ENCODE assay signal across 8 cellular contexts in the genomic region with DNA sequence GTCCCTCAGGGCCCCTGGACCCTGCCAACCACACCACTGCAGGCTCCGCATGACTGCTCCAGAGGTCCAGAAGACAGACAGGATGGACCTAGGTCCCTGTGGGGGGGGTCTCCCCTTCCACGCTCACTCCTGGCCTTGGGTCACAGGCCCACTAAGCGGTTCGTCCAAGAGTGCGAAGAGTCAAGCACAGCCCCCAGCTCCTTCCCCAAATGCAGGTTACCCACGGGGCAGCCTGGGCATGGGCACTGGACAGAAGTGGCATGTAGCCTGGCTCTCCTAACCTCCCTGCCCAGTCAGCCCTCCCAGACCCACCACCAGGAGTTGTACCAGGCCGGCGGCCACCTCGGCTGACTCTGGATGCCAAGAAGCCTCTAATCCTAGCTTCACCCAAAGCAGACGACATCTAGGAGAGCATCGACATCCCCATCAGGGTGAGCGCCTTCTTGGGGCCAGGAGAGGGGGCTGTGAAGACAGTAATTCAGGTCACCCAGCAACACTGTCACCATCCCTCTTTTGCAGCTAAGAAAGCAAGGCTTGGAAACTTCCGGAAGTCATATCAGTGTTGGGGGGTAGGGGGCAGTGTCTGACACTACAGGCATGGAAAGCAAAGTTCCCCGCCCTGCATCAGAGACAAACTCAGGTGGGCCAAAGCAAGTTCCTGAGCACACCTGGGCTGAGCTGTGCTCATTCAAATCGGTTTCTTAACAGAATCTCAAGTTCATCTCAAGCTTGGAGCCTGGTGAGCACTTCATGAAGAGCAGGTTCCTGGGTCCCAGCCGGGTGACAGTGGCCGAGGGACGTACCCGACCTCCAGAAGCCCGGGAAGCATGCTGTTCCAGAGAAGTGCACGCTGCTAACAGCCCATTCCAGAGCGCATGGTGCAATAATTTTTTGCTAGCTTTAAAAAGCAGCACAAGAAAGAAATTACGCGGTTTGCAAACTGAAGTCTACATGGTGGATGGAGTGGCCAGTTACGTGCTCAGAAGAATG.
DNase-seq lines count a peak whose midpoint lies in the region; ATAC-seq and TF ChIP-seq lines count a peak whose summit lies in the region.

No MANE protein-coding gene starts in this region.

- H4K20me1 ChIP-seq in Loucy (ENCODE audit: insufficient read depth, low read length, poor library complexity, severe bottlenecking), result peaks cover 94% of the 10 kb centered on the region

- ATAC-seq in lung (ENCODE audit: insufficient read depth, low FRiP score) (no peak), HG02981 (IDR thresholded peaks at IDR 0.05; ENCODE audit: unreplicated experiment) (no peak), HG02885 (IDR thresholded peaks at IDR 0.05; ENCODE audit: poor library complexity, unreplicated experiment) (no peak)

- 92 to 93% methylated on average over 25 of the region's 25 CpGs for WGBS in lung, 2 donors

- H3K9ac ChIP-seq in Loucy (ENCODE audit: low read depth, low read length, poor library complexity, severe bottlenecking) (no peak overlapping the region), colonic mucosa (ENCODE audit: low read depth in 2 of 2, low read length in 2 of 2) (peak overlapping the region in 1 of 2 donors; percentile 26)

- H3F3A ChIP-seq in Loucy (ENCODE audit: low read depth), result peaks cover 7% of the 10 kb centered on the region; the same call in 1 of the 2 replicates

- no peak overlapping the region for H3K4me3 Mint-ChIP-seq in CD14-positive monocyte

- no peak overlapping the region for H2AFZ ChIP-seq in Loucy (ENCODE audit: low read length)

- no peaks in the 10 kb centered on the region for H3K9me3 ChIP-seq in Loucy (ENCODE audit: insufficient read depth, low read depth, low read length)
- H3K9me3 ChIP-seq in lung (ENCODE audit: control insufficient read depth in 2 of 2, insufficient read depth in 1 of 2, low read length in 1 of 2), result no peaks in the 10 kb centered on the region
- H3K9me3 ChIP-seq in colonic mucosa, result no peaks in the 10 kb centered on the region

- TF ChIP-seq CTCF in CD14-positive monocyte (IDR thresholded peaks at IDR 0.05) (peak; percentile 32), Loucy (conservative IDR thresholded peaks at IDR 0.05; ENCODE audit: low read length) (peak; percentile 79), lung (IDR thresholded peaks at IDR 0.05; ENCODE audit: control extremely low read depth, extremely low read depth) (peak; percentile 4), colonic mucosa (IDR thresholded peaks at IDR 0.05) (no peak)

- H3K36me3 Mint-ChIP-seq in CD14-positive monocyte, result peaks cover 27 to 51% of the 10 kb centered on the region in 2 donors

- peaks cover 98% of the 10 kb centered on the region for H3K79me2 ChIP-seq in Loucy (ENCODE audit: insufficient read depth, low read length)

- intact Hi-C loops in CD14-positive monocyte (cut with micrococcal nuclease) (no loop called here), colonic mucosa (cut with DNase I) (loop anchor here (10.0 kb wide), 1 partner anchor 56 kb away; no protein-coding TSS in a partner anchor)

- DNase-seq in CD14-positive monocyte (ENCODE audit: low spot score), result no peak
- peak; percentile 82 for DNase-seq in activated effector memory CD4-positive, alpha-beta T cell treated with anti-CD3 and anti-CD28 coated beads, Interleukin-2, amount 50 U/mL, for 16 hours
- DNase-seq in lung (ENCODE audit: low spot score), result no peak
- no peak for DNase-seq in colonic mucosa
- no peak for DNase-seq in NCI-H1092 (lab: John Stamatoyannopoulos, UW)

- H3K4me3 ChIP-seq in Loucy (ENCODE audit: low read length, poor library complexity, severe bottlenecking), result no peak overlapping the region
- no peak overlapping the region for H3K4me3 ChIP-seq in lung
- no peak overlapping the region for H3K4me3 ChIP-seq in colonic mucosa

- H3K9me2 ChIP-seq in Loucy (replicated peaks; ENCODE audit: low read depth, low read length), result no peaks in the 10 kb centered on the region

- H3K27me3 ChIP-seq in Loucy (ENCODE audit: insufficient read depth, low read length, poor library complexity, severe bottlenecking) (no peaks in the 10 kb centered on the region), lung (ENCODE audit: control insufficient read depth, insufficient read depth) (no peaks in the 10 kb centered on the region), colonic mucosa (no peaks in the 10 kb centered on the region)

- no peak overlapping the region for H3K4me2 ChIP-seq in Loucy (ENCODE audit: low read depth, low read length, poor library complexity, severe bottlenecking)

- H3K4me1 ChIP-seq in Loucy (ENCODE audit: insufficient read depth, low read length, poor library complexity, severe bottlenecking) (peaks cover 73% of the 10 kb centered on the region), lung (ENCODE audit: control insufficient read depth in 2 of 2, insufficient read depth in 2 of 2, low read length in 2 of 2) (peaks cover 6 to 7% of the 10 kb centered on the region in 2 donors), colonic mucosa (peaks cover 4% of the 10 kb centered on the region)

- no peaks in the 10 kb centered on the region for H3K9me3 Mint-ChIP-seq in CD14-positive monocyte

- H3K4me1 Mint-ChIP-seq in CD14-positive monocyte, result peaks cover 67% of the 10 kb centered on the region

- peak overlapping the region in 2 of 7 donors; percentile 71 to 83 for H3K27ac Mint-ChIP-seq in CD14-positive monocyte

- H3K36me3 ChIP-seq in Loucy (ENCODE audit: insufficient read depth, low read length) (peaks cover 23% of the 10 kb centered on the region; the same call in 1 of the 2 replicates), lung (ENCODE audit: control insufficient read depth in 2 of 2, insufficient read depth in 2 of 2, low read length in 2 of 2) (peaks cover 0 to 3% of the 10 kb centered on the region in 2 donors), colonic mucosa (no peaks in the 10 kb centered on the region)

- H3K27ac ChIP-seq in lung (ENCODE audit: low read depth in 1 of 2, low read length in 1 of 2), result no peak overlapping the region
- H3K27ac ChIP-seq in colonic mucosa, result no peak overlapping the region

- no peaks in the 10 kb centered on the region for H3K27me3 Mint-ChIP-seq in CD14-positive monocyte (ENCODE audit: low read depth in 3 of 3)
